8 cellular contexts compared by ENCODE assay signal in the genomic region with DNA sequence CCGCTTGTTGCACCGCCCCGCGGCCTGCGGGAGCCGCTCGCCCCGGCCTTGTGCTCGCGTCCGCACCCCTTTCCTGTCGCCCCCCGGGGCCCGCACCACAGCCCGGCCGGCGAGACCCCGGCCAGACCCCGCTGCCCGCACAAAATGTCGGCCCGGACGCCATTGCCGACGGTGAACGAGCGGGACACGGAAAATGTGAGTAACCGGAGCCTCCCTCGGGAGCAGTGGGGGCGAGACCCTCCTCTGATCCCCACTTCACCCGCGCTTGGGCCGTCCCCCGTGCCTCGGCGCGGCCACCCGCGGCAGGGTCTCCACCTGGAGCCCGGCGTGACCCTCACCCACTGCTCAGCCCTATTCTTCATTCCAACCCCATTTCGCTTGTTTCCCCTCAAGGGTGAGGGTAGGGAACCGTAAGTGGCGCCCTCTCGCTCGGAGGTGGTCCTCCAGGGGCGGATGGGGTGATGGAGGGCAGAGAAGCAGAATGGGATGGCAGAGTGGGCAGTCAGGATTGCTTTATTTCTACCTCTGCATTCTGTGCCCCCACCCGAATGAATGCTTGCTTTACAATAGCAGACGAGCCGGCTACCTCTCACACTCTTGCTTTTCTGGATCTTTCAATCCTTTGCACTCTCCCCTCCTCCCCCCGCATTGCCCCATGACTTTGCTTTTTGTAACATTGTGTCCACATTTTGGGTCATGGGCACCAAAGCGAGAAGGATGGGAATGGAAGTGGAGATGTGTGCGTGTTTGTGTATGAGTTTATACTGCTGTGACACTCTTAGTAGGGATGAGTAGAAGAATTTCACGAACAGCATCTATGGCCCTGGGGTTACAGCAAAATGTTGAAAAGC. TPM values are rescaled to one million over a fixed set of nuclear protein-coding genes. Genes with fewer than 3 reads are reported as not detected.
DNase-seq lines count a peak whose midpoint lies in the region; ATAC-seq, FAIRE-seq and TF ChIP-seq lines count a peak whose summit lies in the region.

No MANE protein-coding gene starts in this region.

- H3K36me3 ChIP-seq in HUES6 (ENCODE audit: control insufficient read depth, insufficient read depth, low read length) (no peaks in the 10 kb centered on the region), GM12878 (ENCODE audit: control insufficient read depth in 2 of 2, insufficient read depth in 2 of 2, low read length in 1 of 2) (no peaks in the 10 kb centered on the region)

- POLR2A ChIA-PET in GM12878 (lab: Charles Lee): no interaction called here

- RAD21 ChIA-PET in GM12878 (lab: Charles Lee; ENCODE audit: unreplicated experiment): no interaction called here

- CTCF ChIA-PET in GM12878 (lab: Yijun Ruan, JAX): interaction anchor here (1.3 kb wide), 1 partner anchor 232 kb away, joined by 3 read pairs; no protein-coding TSS in a partner anchor

- H3K4me3 ChIP-seq in HUES6 (ENCODE audit: low read depth, low read length) (peak overlapping the region; percentile 89), GM12878 (peak overlapping the region; percentile 46; the same call in 1 of the 2 replicates)

- intact Hi-C loops in GM12878 (cut with micrococcal nuclease; ENCODE audit: unreplicated experiment): no loop called here

- H3K4me1 ChIP-seq in HUES6 (ENCODE audit: control insufficient read depth, insufficient read depth, low read length) (peaks cover 21% of the 10 kb centered on the region), GM12878 (ENCODE audit: control insufficient read depth, insufficient read depth, low read length) (no peaks in the 10 kb centered on the region)

- no peak for TF ChIP-seq RAD21 in GM12878 (IDR thresholded peaks at IDR 0.05; ENCODE audit: insufficient read depth, low read depth, low read length)

- H3K79me2 ChIP-seq in GM12878 (ENCODE audit: control insufficient read depth, insufficient read depth, low read length): no peaks in the 10 kb centered on the region

- H3K9ac ChIP-seq in HUES6 (ENCODE audit: low read length): peak overlapping the region; percentile 81
- no peak overlapping the region for H3K9ac ChIP-seq in GM12878 (ENCODE audit: control insufficient read depth, insufficient read depth, low read length)

- H3K27ac Mint-ChIP-seq in stimulated activated naive CD8-positive, alpha-beta T cell treated with anti-CD3 and anti-CD28 coated beads, Interleukin-15, Interleukin-2, amounts not matched to agents 100 ng/mL and 50 ng/mL, for 24 hours: no peak overlapping the region
- H3K27ac Mint-ChIP-seq in stimulated activated effector memory CD8-positive, alpha-beta T cell treated with anti-CD3 and anti-CD28 coated beads, Interleukin-12 subunit alpha, Interleukin-12 subunit beta, amount 100 ng/mL, for 72 hours: no peak overlapping the region

- no peaks in the 10 kb centered on the region for H3K36me3 Mint-ChIP-seq in stimulated activated naive CD8-positive, alpha-beta T cell treated with anti-CD3 and anti-CD28 coated beads, Interleukin-15, Interleukin-2, amounts not matched to agents 100 ng/mL and 50 ng/mL, for 24 hours (ENCODE audit: low read depth)
- no peaks in the 10 kb centered on the region for H3K36me3 Mint-ChIP-seq in stimulated activated effector memory CD8-positive, alpha-beta T cell treated with anti-CD3 and anti-CD28 coated beads, Interleukin-12 subunit alpha, Interleukin-12 subunit beta, amount 100 ng/mL, for 72 hours

- H3K27me3 Mint-ChIP-seq in stimulated activated naive CD8-positive, alpha-beta T cell treated with anti-CD3 and anti-CD28 coated beads, Interleukin-15, Interleukin-2, amounts not matched to agents 100 ng/mL and 50 ng/mL, for 24 hours: peaks cover 72% of the 10 kb centered on the region

- no peaks in the 10 kb centered on the region for H4K20me1 ChIP-seq in GM12878 (ENCODE audit: control insufficient read depth, insufficient read depth)

- SMC1A ChIA-PET in GM12878 (lab: Charles Lee; ENCODE audit: uncharacterized antibody, unreplicated experiment): no interaction called here

- BruUV-seq in GM12878 (replicated peaks; lab: Mats Ljungman, UMichigan): no TSS peak

- peaks cover 7% of the 10 kb centered on the region for H3K9me3 Mint-ChIP-seq in stimulated activated naive CD8-positive, alpha-beta T cell treated with anti-CD3 and anti-CD28 coated beads, Interleukin-15, Interleukin-2, amounts not matched to agents 100 ng/mL and 50 ng/mL, for 24 hours
- H3K9me3 Mint-ChIP-seq in stimulated activated effector memory CD8-positive, alpha-beta T cell treated with anti-CD3 and anti-CD28 coated beads, Interleukin-12 subunit alpha, Interleukin-12 subunit beta, amount 100 ng/mL, for 72 hours: peaks cover 2% of the 10 kb centered on the region

- TF ChIP-seq CTCF in GM12878 (IDR thresholded peaks at IDR 0.05 in 2 of 3, conservative IDR thresholded peaks at IDR 0.05 in 1 of 3; ENCODE audit: control insufficient read depth in 2 of 3, extremely low read depth in 1 of 3, insufficient read depth in 1 of 3, low read depth in 3 of 3, low read length in 3 of 3): no peak

- TF ChIP-seq EP300 in GM12878 (IDR thresholded peaks at IDR 0.05; ENCODE audit: borderline replicate concordance in 1 of 2, control insufficient read depth in 1 of 2, low read depth in 2 of 2, low read length in 2 of 2): no peak

- FAIRE-seq in GM12878 (lab: Jason Lieb, UNC): no peak

- no peak for DNase-seq in stimulated activated naive CD8-positive, alpha-beta T cell treated with anti-CD3 and anti-CD28 coated beads, Interleukin-15, Interleukin-2, amounts not matched to agents 100 U/mL and 50 U/mL, for 24 hours
- DNase-seq in GM12878 (ENCODE audit: low read depth, low spot score) (no peak), islet precursor cell (peak; percentile 68), AG20443 (ENCODE audit: low spot score) (no peak)
- DNase-seq in stimulated activated effector memory CD8-positive, alpha-beta T cell treated with anti-CD3 and anti-CD28 coated beads, Interleukin-12 subunit alpha, Interleukin-12 subunit beta, amount 100 ng/mL, for 72 hours (ENCODE audit: low spot score in 2 of 2): no peak

- H3K4me1 Mint-ChIP-seq in stimulated activated naive CD8-positive, alpha-beta T cell treated with anti-CD3 and anti-CD28 coated beads, Interleukin-15, Interleukin-2, amounts not matched to agents 100 ng/mL and 50 ng/mL, for 24 hours (ENCODE audit: low read depth): peaks cover 17% of the 10 kb centered on the region
- H3K4me1 Mint-ChIP-seq in stimulated activated effector memory CD8-positive, alpha-beta T cell treated with anti-CD3 and anti-CD28 coated beads, Interleukin-12 subunit alpha, Interleukin-12 subunit beta, amount 100 ng/mL, for 72 hours: peaks cover 21% of the 10 kb centered on the region

- H3K27me3 ChIP-seq in HUES6 (ENCODE audit: control insufficient read depth, insufficient read depth, low read length): peaks cover 9% of the 10 kb centered on the region; the same call in 1 of the 2 replicates
- H3K27me3 ChIP-seq in GM12878 (replicated peaks in 1 of 2; ENCODE audit: control insufficient read depth in 2 of 2, insufficient read depth in 2 of 2, low read length in 1 of 2): peaks cover 8 to 25% of the 10 kb centered on the region in 2 experiments

- ATAC-seq in stimulated activated naive CD8-positive, alpha-beta T cell treated with anti-CD3 and anti-CD28 coated beads, Interleukin-15, Interleukin-2, amounts not matched to agents 100 U/mL and 50 U/mL, for 24 hours: no peak
- ATAC-seq in GM12878 (no peak; the same call in 1 of the 3 replicates), GM19452 (IDR thresholded peaks at IDR 0.05; ENCODE audit: unreplicated experiment) (no peak)
- peak; percentile 24 for ATAC-seq in stimulated activated effector memory CD8-positive, alpha-beta T cell treated with anti-CD3 and anti-CD28 coated beads, Interleukin-12 subunit alpha, Interleukin-12 subunit beta, amount 100 ng/mL, for 72 hours

- in situ Hi-C loops in GM12878 (cut with MboI): no loop called here

- no peak for TF ChIP-seq POLR2A in GM12878 (IDR thresholded peaks at IDR 0.05; ENCODE audit: low read depth, low read length)

- peak overlapping the region; percentile 77 for H3K4me2 ChIP-seq in GM12878 (ENCODE audit: control insufficient read depth, insufficient read depth)

- H3K4me3 Mint-ChIP-seq in stimulated activated naive CD8-positive, alpha-beta T cell treated with anti-CD3 and anti-CD28 coated beads, Interleukin-15, Interleukin-2, amounts not matched to agents 100 ng/mL and 50 ng/mL, for 24 hours: peak overlapping the region; percentile 55
- H3K4me3 Mint-ChIP-seq in stimulated activated effector memory CD8-positive, alpha-beta T cell treated with anti-CD3 and anti-CD28 coated beads, Interleukin-12 subunit alpha, Interleukin-12 subunit beta, amount 100 ng/mL, for 72 hours: peak overlapping the region; percentile 73

- peak overlapping the region; percentile 28; the same call in 1 of the 2 replicates for H2AFZ ChIP-seq in GM12878 (ENCODE audit: control insufficient read depth, low read depth, low read length)

- 3% methylated on average over 47 of the region's 55 CpGs for WGBS in GM12878 (ENCODE audit: insufficient coverage, insufficient replicate concordance, low lambda C conversion rate, missing lambda C conversion rate)

- H3K27ac ChIP-seq in HUES6 (ENCODE audit: low read depth, low read length): peak overlapping the region; percentile 81
- H3K27ac ChIP-seq in GM12878 (ENCODE audit: control insufficient read depth, insufficient read depth): no peak overlapping the region

- peaks cover 6% of the 10 kb centered on the region; the same call in 1 of the 2 replicates for H3K9me3 ChIP-seq in HUES6 (ENCODE audit: control insufficient read depth, insufficient read depth, low read depth, low read length)
- H3K9me3 ChIP-seq in GM12878 (replicated peaks; ENCODE audit: control insufficient read depth, insufficient read depth, low read length): no peaks in the 10 kb centered on the region; the same call in 2 of the 3 replicates

TF ChIP-seq in GM12878, 131 proteins besides CTCF, POLR2A, EP300 and RAD21 (continues in another document):
- TF ChIP-seq SREBF2 (IDR thresholded peaks at IDR 0.05; ENCODE audit: low read length): no peak

RNA-seq across cellular contexts. Expression of gene MARK1, which starts 1.0 kb away (rescaled TPM):
- 0.08 and 0.20 TPM in 2 replicates for total RNA-seq in GM12878 (2013; cell fraction: nucleolus; rRNA removed)
- total RNA-seq in GM12878 (2014; rRNA removed) (not detected in 2 replicates), GM12878 (2014; rRNA removed; fragmentation: Illumina TruSeq; extraction: Trizol) (0.05 TPM in 1 of 2 replicates, not detected in the other), GM12878 (2021) (0.10 TPM in 1 of 2 replicates, not detected in the other)
- polyA plus RNA-seq in GM12878 (2011; ENCODE audit: low read depth): not detected
- polyA plus RNA-seq in GM12878 (2011; rRNA removed) (0.16 and 0.67 TPM in 2 replicates), GM12878 (2014; fragmentation: Illumina TruSeq; extraction: Trizol) (not detected in 2 replicates), GM12878 (2014; fragmentation: Nextera tagmentation; extraction: Ambion mirVana) (under 1 TPM in 1 of 2 experiments, not detected in 1; 0.02 TPM), GM12878 (2014; rRNA removed) (0.04 TPM in 1 of 2 replicates, not detected in the other), GM12878 (2016; fragmentation: Nextera tagmentation; extraction: Ambion mirVana) (under 1 TPM in 1 of 2 experiments, not detected in 1; 0.14 TPM)
- 0.04 and 0.05 TPM in 2 replicates for polyA plus RNA-seq in GM12878 (2011; cell fraction: cytosol; rRNA removed)
- polyA plus RNA-seq in GM12878 (2011; cell fraction: nucleus; rRNA removed): 0.13 and 0.18 TPM in 2 replicates
- polyA plus RNA-seq in GM12878 (2012): 0.07 and 0.20 TPM in 2 replicates
- 0.07 and 0.15 TPM in 2 replicates for polyA minus RNA-seq in GM12878 (2011; rRNA and poly(A)+ RNA removed)
- not detected in 2 replicates for polyA minus RNA-seq in GM12878 (2011; cell fraction: cytosol; rRNA and poly(A)+ RNA removed)
- 0.24 TPM in 1 of 2 replicates, not detected in the other for polyA minus RNA-seq in GM12878 (2011; cell fraction: nucleus; rRNA and poly(A)+ RNA removed)
